9 cellular contexts compared by ENCODE assay signal in the genomic region with DNA sequence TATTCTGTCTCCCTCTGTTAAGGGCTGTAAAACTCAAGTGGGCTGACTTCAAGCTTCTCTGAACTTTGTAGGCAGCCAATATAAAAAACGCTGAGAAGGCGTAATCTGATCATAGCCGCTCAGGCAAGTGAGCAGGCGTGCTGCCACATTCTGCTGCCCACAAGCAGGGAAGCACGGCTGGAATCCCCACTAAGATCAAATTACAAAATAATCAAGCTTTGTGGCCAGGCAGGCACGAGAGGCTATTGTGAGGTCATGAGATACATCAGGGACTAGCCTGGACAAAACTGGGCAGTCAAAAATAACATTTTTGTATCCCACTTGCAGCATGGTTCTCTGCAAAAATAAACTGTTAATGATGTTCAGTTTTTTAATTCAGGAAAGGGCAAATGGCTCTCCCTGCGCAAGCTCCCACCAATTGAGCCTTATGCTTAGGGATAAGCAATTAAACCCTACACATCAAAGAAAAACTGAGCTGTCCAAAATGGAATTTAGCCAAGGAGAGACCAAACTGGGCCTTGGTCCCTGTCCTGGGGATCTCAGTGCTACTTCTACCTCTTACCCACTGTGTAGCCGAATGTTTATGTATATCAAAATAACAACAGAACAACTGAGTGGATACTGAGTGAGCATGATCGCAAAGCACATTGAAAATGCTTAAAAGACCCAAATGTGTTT.
DNase-seq lines count a peak whose midpoint lies in the region; ATAC-seq, FAIRE-seq and TF ChIP-seq lines count a peak whose summit lies in the region.
"Had no signal": no experiment of that assay in that cellular context is flagged by ENCODE, and none has a peak within 500 bp of the region (broad histone marks: within the 10 kb centered on the region; RNA-seq: fewer than 3 reads in every experiment).

No MANE protein-coding gene starts in this region.

- H3K27me3 ChIP-seq in HUES48 (ENCODE audit: control insufficient read depth, insufficient read depth, low read length) (no peaks in the 10 kb centered on the region), heart left ventricle (no peaks in the 10 kb centered on the region)

- no peaks in the 10 kb centered on the region for H3K9me3 ChIP-seq in A549
- no peaks in the 10 kb centered on the region for H3K9me3 ChIP-seq in HUES48 (ENCODE audit: control insufficient read depth, insufficient read depth, low read length)
- H3K9me3 ChIP-seq in heart left ventricle = peaks cover 0 to 6% (median 0%) of the 10 kb centered on the region in 12 donors

- H3K4me1 ChIP-seq in A549 = no peaks in the 10 kb centered on the region
- H3K4me1 ChIP-seq in HUES48 (ENCODE audit: control insufficient read depth, insufficient read depth, low read length) = peaks cover 21% of the 10 kb centered on the region
- peaks cover 0 to 34% (median 6%) of the 10 kb centered on the region in 12 donors for H3K4me1 ChIP-seq in heart left ventricle

- 80% methylated on average over 9 of the region's 9 CpGs for WGBS in A549 (ENCODE audit: missing lambda C conversion rate)
- 46 to 55% (median 50%) methylated on average over 9 of the region's 9 CpGs for WGBS in heart left ventricle, 4 donors

- no peak overlapping the region for H3K9ac ChIP-seq in HUES48 (ENCODE audit: low read depth, low read length)

- FAIRE-seq in A549 (lab: Jason Lieb, UNC) = no peak
- FAIRE-seq: TTC549 had no signal

- no peak for TF ChIP-seq EP300 in A549 (IDR thresholded peaks at IDR 0.05)

- CTCF ChIA-PET in A549 (lab: Yijun Ruan, JAX) = interaction anchor here (1.1 kb wide), 1 partner anchor 18 kb away, joined by 3 read pairs; no protein-coding TSS in a partner anchor

- POLR2A ChIA-PET in A549 (lab: Yijun Ruan, JAX) = no interaction called here

- H3K4me2 ChIP-seq in A549 = no peak overlapping the region

- no peak overlapping the region for H3K27ac ChIP-seq in A549
- H3K27ac ChIP-seq in HUES48 (ENCODE audit: low read depth, low read length) = no peak overlapping the region
- H3K27ac ChIP-seq in heart left ventricle = no peak overlapping the region

- H3K36me3 ChIP-seq in HUES48 (ENCODE audit: control insufficient read depth, insufficient read depth, low read length) (no peaks in the 10 kb centered on the region), heart left ventricle (no peaks in the 10 kb centered on the region)

- no peak for TF ChIP-seq CTCF in A549 (IDR thresholded peaks at IDR 0.05)
- TF ChIP-seq CTCF in heart left ventricle (IDR thresholded peaks at IDR 0.05) = no peak

- no peak for TF ChIP-seq RAD21 in A549 (conservative IDR thresholded peaks at IDR 0.05 in 1 of 2, IDR thresholded peaks at IDR 0.05 in 1 of 2)

- intact Hi-C loops in heart left ventricle (cut with DNase I) = no loop called here

- ATAC-seq in A549 = no peak
- peak; percentile 99 for ATAC-seq in SK-N-SH treated with all-trans-retinoic acid at 6 μM for 48 hours
- ATAC-seq in heart left ventricle = peak; percentile 45 to 86 (median 74)
- ATAC-seq in HG02571 (IDR thresholded peaks at IDR 0.05; ENCODE audit: unreplicated experiment) = no peak
- ATAC-seq in HG02885 (IDR thresholded peaks at IDR 0.05; ENCODE audit: poor library complexity, unreplicated experiment) = no peak

- H3K4me3 ChIP-seq in A549 (no peak overlapping the region), HUES48 (ENCODE audit: low read depth, low read length) (peak overlapping the region; percentile 14), heart left ventricle (no peak overlapping the region)

- TF ChIP-seq POLR2A in A549 (IDR thresholded peaks at IDR 0.05; ENCODE audit: low read length) (no peak), heart left ventricle (IDR thresholded peaks at IDR 0.05) (no peak)

- DNase-seq in A549 (ENCODE audit: low read depth in 1 of 2, low spot score in 1 of 2) (no peak), heart left ventricle (peak; percentile 19 to 61 (median 30)), smooth muscle cell of the brain vasculature (ENCODE audit: low read depth, low spot score) (peak; percentile 94)
- no peak for DNase-seq in activated CD4-positive, CD25-positive, alpha-beta regulatory T cell (lab: John Stamatoyannopoulos, UW)

TF ChIP-seq in A549, 52 proteins besides CTCF, POLR2A, EP300 and RAD21:
- no peak for TF ChIP-seq HOXB5 (CRISPR knock-in tag; IDR thresholded peaks at IDR 0.05)
- TF ChIP-seq MAFK (IDR thresholded peaks at IDR 0.05; ENCODE audit: partially characterized antibody) = peak; percentile 90

TF ChIP-seq in SK-N-SH treated with all-trans-retinoic acid at 6 μM for 48 hours, 23 proteins besides CTCF, POLR2A, EP300 and RAD21:
- TF ChIP-seq, protein P1, sequence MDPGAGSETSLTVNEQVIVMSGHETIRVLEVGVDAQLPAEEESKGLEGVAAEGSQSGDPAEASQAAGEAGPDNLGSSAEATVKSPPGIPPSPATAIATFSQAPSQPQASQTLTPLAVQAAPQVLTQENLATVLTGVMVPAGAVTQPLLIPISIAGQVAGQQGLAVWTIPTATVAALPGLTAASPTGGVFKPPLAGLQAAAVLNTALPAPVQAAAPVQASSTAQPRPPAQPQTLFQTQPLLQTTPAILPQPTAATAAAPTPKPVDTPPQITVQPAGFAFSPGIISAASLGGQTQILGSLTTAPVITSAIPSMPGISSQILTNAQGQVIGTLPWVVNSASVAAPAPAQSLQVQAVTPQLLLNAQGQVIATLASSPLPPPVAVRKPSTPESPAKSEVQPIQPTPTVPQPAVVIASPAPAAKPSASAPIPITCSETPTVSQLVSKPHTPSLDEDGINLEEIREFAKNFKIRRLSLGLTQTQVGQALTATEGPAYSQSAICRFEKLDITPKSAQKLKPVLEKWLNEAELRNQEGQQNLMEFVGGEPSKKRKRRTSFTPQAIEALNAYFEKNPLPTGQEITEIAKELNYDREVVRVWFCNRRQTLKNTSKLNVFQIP (CRISPR knock-in tag; IDR thresholded peaks at IDR 0.05; ENCODE audit: borderline replicate concordance, low read depth) = 0 out of 2 replicates have a peak, but pooled peaks have one; percentile 25
- TF ChIP-seq ZC3H10 (CRISPR knock-in tag; IDR thresholded peaks at IDR 0.05) (no peak), GLIS3 (CRISPR knock-in tag; IDR thresholded peaks at IDR 0.05) (no peak), SNAI2 (CRISPR knock-in tag; IDR thresholded peaks at IDR 0.05) (no peak), TCF4 (CRISPR knock-in tag; IDR thresholded peaks at IDR 0.05; ENCODE audit: borderline replicate concordance) (0 out of 2 replicates have a peak, but pooled peaks have one; percentile 39), BACH2 (CRISPR knock-in tag; IDR thresholded peaks at IDR 0.05; ENCODE audit: borderline replicate concordance) (no peak), ZNF8 (CRISPR knock-in tag; IDR thresholded peaks at IDR 0.05) (no peak), PPARA (CRISPR knock-in tag; IDR thresholded peaks at IDR 0.05; ENCODE audit: borderline replicate concordance) (no peak), ISL1 (CRISPR knock-in tag; IDR thresholded peaks at IDR 0.05) (no peak), ZNF70 (CRISPR knock-in tag; IDR thresholded peaks at IDR 0.05) (no peak), ZFP3 (CRISPR knock-in tag; IDR thresholded peaks at IDR 0.05) (no peak), ARNTL (CRISPR knock-in tag; IDR thresholded peaks at IDR 0.05; ENCODE audit: borderline replicate concordance, low read depth) (no peak), TOX (CRISPR knock-in tag; IDR thresholded peaks at IDR 0.05; ENCODE audit: borderline replicate concordance) (no peak)
- TF ChIP-seq, protein P2, sequence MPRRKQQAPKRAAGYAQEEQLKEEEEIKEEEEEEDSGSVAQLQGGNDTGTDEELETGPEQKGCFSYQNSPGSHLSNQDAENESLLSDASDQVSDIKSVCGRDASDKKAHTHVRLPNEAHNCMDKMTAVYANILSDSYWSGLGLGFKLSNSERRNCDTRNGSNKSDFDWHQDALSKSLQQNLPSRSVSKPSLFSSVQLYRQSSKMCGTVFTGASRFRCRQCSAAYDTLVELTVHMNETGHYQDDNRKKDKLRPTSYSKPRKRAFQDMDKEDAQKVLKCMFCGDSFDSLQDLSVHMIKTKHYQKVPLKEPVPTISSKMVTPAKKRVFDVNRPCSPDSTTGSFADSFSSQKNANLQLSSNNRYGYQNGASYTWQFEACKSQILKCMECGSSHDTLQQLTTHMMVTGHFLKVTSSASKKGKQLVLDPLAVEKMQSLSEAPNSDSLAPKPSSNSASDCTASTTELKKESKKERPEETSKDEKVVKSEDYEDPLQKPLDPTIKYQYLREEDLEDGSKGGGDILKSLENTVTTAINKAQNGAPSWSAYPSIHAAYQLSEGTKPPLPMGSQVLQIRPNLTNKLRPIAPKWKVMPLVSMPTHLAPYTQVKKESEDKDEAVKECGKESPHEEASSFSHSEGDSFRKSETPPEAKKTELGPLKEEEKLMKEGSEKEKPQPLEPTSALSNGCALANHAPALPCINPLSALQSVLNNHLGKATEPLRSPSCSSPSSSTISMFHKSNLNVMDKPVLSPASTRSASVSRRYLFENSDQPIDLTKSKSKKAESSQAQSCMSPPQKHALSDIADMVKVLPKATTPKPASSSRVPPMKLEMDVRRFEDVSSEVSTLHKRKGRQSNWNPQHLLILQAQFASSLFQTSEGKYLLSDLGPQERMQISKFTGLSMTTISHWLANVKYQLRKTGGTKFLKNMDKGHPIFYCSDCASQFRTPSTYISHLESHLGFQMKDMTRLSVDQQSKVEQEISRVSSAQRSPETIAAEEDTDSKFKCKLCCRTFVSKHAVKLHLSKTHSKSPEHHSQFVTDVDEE (CRISPR knock-in tag; IDR thresholded peaks at IDR 0.05) = peak; percentile 63; the same call in 1 of the 2 replicates
- TF ChIP-seq, protein P3, sequence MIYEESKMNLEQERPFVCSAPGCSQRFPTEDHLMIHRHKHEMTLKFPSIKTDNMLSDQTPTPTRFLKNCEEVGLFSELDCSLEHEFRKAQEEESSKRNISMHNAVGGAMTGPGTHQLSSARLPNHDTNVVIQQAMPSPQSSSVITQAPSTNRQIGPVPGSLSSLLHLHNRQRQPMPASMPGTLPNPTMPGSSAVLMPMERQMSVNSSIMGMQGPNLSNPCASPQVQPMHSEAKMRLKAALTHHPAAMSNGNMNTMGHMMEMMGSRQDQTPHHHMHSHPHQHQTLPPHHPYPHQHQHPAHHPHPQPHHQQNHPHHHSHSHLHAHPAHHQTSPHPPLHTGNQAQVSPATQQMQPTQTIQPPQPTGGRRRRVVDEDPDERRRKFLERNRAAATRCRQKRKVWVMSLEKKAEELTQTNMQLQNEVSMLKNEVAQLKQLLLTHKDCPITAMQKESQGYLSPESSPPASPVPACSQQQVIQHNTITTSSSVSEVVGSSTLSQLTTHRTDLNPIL (CRISPR knock-in tag; IDR thresholded peaks at IDR 0.05; ENCODE audit: low read depth) = no peak

Comparison
In these comparisons a context has a peak if more than half of its experiments do, and no peak if none do; other contexts are left out.
1. ATAC-seq: peak in SK-N-SH treated with all-trans-retinoic acid at 6 μM for 48 hours (single experiment) and heart left ventricle (4 of 4); none in A549 (0 of 2), HG02571 (single experiment) and HG02885 (single experiment).
2. DNase-seq: peak in heart left ventricle (5 of 5) and smooth muscle cell of the brain vasculature (single experiment); none in A549 (0 of 2) and activated CD4-positive, CD25-positive, alpha-beta regulatory T cell (0 of 4).